1 cellular context compared by ENCODE assay signal in genomic region chr16:21513812-21514473, GRCh38.
TF ChIP-seq lines count a peak whose summit lies in the region.

No MANE protein-coding gene starts in this region.

TF ChIP-seq in HEK293, 187 proteins besides CTCF, POLR2A, EP300 and RAD21 (continued from another document):
- 0 out of 2 replicates have a peak, but pooled peaks have one; percentile 10 for TF ChIP-seq TSHZ1 (tag by site-specific recombination; IDR thresholded peaks at IDR 0.05; ENCODE audit: borderline replicate concordance)
- TF ChIP-seq ZBTB8A (tag by site-specific recombination; IDR thresholded peaks at IDR 0.05) = 0 out of 2 replicates have a peak, but pooled peaks have one; percentile 13
